Comparison of ENCODE assay signal across 8 cellular contexts in genomic region chr10:60964257-60965235, GRCh38. TPM values are rescaled to one million over a fixed set of nuclear protein-coding genes. Genes with fewer than 3 reads are reported as not detected.
A peak's percentile ranks its signal among the peaks of the same experiment; 100 is the strongest.
DNase-seq lines count a peak whose midpoint lies in the region; ATAC-seq and TF ChIP-seq lines count a peak whose summit lies in the region.

No MANE protein-coding gene starts in this region.

- ATAC-seq in HG03571 (IDR thresholded peaks at IDR 0.05; ENCODE audit: unreplicated experiment) = no peak

- TF ChIP-seq CTCF in Calu3 (IDR thresholded peaks at IDR 0.05; ENCODE audit: unreplicated experiment) (peak; percentile 82), GM20000 (IDR thresholded peaks at IDR 0.05; ENCODE audit: extremely low read depth, missing control alignments) (peak; percentile 61)

- H3K4me3 Mint-ChIP-seq in Calu3 (ENCODE audit: low read depth, unreplicated experiment) = peak overlapping the region; percentile 35

- H3K36me3 Mint-ChIP-seq in Calu3 (ENCODE audit: insufficient read depth, unreplicated experiment) = peaks cover 11% of the 10 kb centered on the region

- DNase-seq in Calu3 (peak; percentile 79), GM20000 (ENCODE audit: low spot score) (peak; percentile 52), NAMALWA (ENCODE audit: low spot score) (peak; percentile 76), T-helper 9 cell (peak; percentile 12), kidney tubule cell (ENCODE audit: low spot score) (peak; percentile 88)
- DNase-seq in stimulated activated CD4-positive, alpha-beta T cell treated with anti-CD3 and anti-CD28 coated beads, Interleukin-1b, Interleukin-23, amount 100 ng/mL, for 48 hours = peak; percentile 37

- H3K27ac Mint-ChIP-seq in Calu3 (ENCODE audit: unreplicated experiment) = peak overlapping the region; percentile 84

- no TSS peak for BruUV-seq in Calu3 (replicated peaks; lab: Mats Ljungman, UMichigan)

- intact Hi-C loops in Calu3 (cut with micrococcal nuclease; ENCODE audit: unreplicated experiment) = loop anchor here (1.0 to 5.0 kb wide), 5 partner anchors 13 to 318 kb away; no protein-coding TSS in a partner anchor

- H3K27ac ChIP-seq in cingulate gyrus (ENCODE audit: low read depth, low read length) = peak overlapping the region; percentile 22

- H3K4me1 Mint-ChIP-seq in Calu3 (ENCODE audit: low read depth, unreplicated experiment) = peaks cover 40% of the 10 kb centered on the region

- H3K27me3 Mint-ChIP-seq in Calu3 (ENCODE audit: unreplicated experiment) = no peaks in the 10 kb centered on the region

- H3K9me3 Mint-ChIP-seq in Calu3 (ENCODE audit: low read depth, unreplicated experiment) = no peaks in the 10 kb centered on the region

- CTCF ChIA-PET in Calu3 (lab: Charles Lee) = interaction anchor here (0.5 to 1.0 kb wide), 13 partner anchors 12 to 320 kb away, joined by 3 to 8 read pairs (median 4); partner anchors contain the start of gene CDK1

RNA-seq across cellular contexts. Expression of gene RHOBTB1, which starts 20.6 kb away (rescaled TPM):
- total RNA-seq in Calu3 (2022) = 9.8 and 10.2 TPM in 2 replicates

Comparison
In these comparisons a context has a peak if more than half of its experiments do, and no peak if none do; other contexts are left out.
1. DNase-seq: peak in every context shown above with its lines; median percentile 88 in kidney tubule cell; 79 in Calu3; 76 in NAMALWA; 52 in GM20000; 37 in stimulated activated CD4-positive, alpha-beta T cell treated with anti-CD3 and anti-CD28 coated beads, Interleukin-1b, Interleukin-23, amount 100 ng/mL, for 48 hours; 12 in T-helper 9 cell.